ENCODE assay signal across 11 cellular contexts in genomic region chr18:27312853-27313252, GRCh38.
"Had no signal": no experiment of that assay in that cellular context is flagged by ENCODE, and none has a peak within 500 bp of the region (broad histone marks: within the 10 kb centered on the region; RNA-seq: fewer than 3 reads in every experiment).

No MANE protein-coding gene starts in this region.

- H3K4me2 ChIP-seq: GM23338 had no signal

- H3K4me3 ChIP-seq: GM23248, GM23338, HAP-1 had no signal

- H3K9ac ChIP-seq: GM23248 had no signal

- H3K4me1 ChIP-seq: HAP-1 had no signal

- H3K36me3 ChIP-seq: HAP-1 had no signal

- H2AFZ ChIP-seq: GM23248 had no signal

- H3K27ac ChIP-seq: GM23248 had no signal

- H3K4me1 Mint-ChIP-seq: GM23338, H9 had no signal

- DNase-seq: GM23248, GOT3, H7, H9, HCEC 1CT, HFFc6 had no signal

- H3K9me3 ChIP-seq: HAP-1 had no signal

- FAIRE-seq: H1, H54 had no signal

- ATAC-seq: GM23338, HCT116 had no signal

- H3K27ac Mint-ChIP-seq: GM23338, H9, HFFc6 had no signal

- H3K4me3 Mint-ChIP-seq: GM23338, H9, HFFc6 had no signal
